14 cellular contexts compared by ENCODE assay signal in genomic region chr10:99698504-99699080, GRCh38. TPM values are rescaled to one million over a fixed set of nuclear protein-coding genes. Genes with fewer than 3 reads are reported as not detected.
A peak's percentile ranks its signal among the peaks of the same experiment; 100 is the strongest.
DNase-seq lines count a peak whose midpoint lies in the region; ATAC-seq and TF ChIP-seq lines count a peak whose summit lies in the region.
"Had no signal": no experiment of that assay in that cellular context is flagged by ENCODE, and none has a peak within 500 bp of the region (broad histone marks: within the 10 kb centered on the region; RNA-seq: fewer than 3 reads in every experiment).

No MANE protein-coding gene starts in this region.

- no peak for TF ChIP-seq POLR2A in right lobe of liver (IDR thresholded peaks at IDR 0.05)
- no peak for TF ChIP-seq POLR2A in GM18505 (IDR thresholded peaks at IDR 0.05; ENCODE audit: borderline replicate concordance, extremely low read depth, insufficient read depth, insufficient read length)

- H3K36me3 ChIP-seq in Karpas-422 (ENCODE audit: insufficient read depth, low read length): peaks cover 4% of the 10 kb centered on the region; the same call in 1 of the 2 replicates
- H3K36me3 ChIP-seq in brain microvascular endothelial cell (replicated peaks): peaks cover 69% of the 10 kb centered on the region
- peaks cover 2 to 37% (median 20%) of the 10 kb centered on the region in 4 donors for H3K36me3 ChIP-seq in right lobe of liver

- H3K79me2 ChIP-seq in Karpas-422 (ENCODE audit: low read length): no peaks in the 10 kb centered on the region

- no peak overlapping the region for H3K4me2 ChIP-seq in Karpas-422 (ENCODE audit: low read depth, low read length, poor library complexity, severe bottlenecking)

- DNase-seq in GM10248 (ENCODE audit: extremely low spot score) (no peak), Karpas-422 (peak; percentile 40), brain microvascular endothelial cell (no peak), right lobe of liver (peak in 2 of 3 donors; percentile 27 to 68), DMS79 treated with DMSO at 0.1 percent for 48 hours (lab: John Stamatoyannopoulos, UW) (no peak), DMS53 (lab: John Stamatoyannopoulos, UW) (no peak)
- DNase-seq: activated CD4-positive, alpha-beta T cell treated with anti-CD3 and anti-CD28 coated beads, Interleukin-2, amount 10 ng/mL, durations not matched to agents 24 days and 14 days; activated T-cell treated with anti-CD3 and anti-CD28 coated beads, Interleukin-2, amount 50 U/mL, for 72 hours; adrenal gland; mesendoderm; NCI-H1092; stomach had no signal

- ATAC-seq in right lobe of liver (peak; percentile 50 to 84 (median 62)), GM18505 (IDR thresholded peaks at IDR 0.05; ENCODE audit: unreplicated experiment) (no peak), GM21360 (IDR thresholded peaks at IDR 0.05; ENCODE audit: unreplicated experiment) (no peak)
- ATAC-seq: activated T-cell treated with anti-CD3 and anti-CD28 coated beads, Interleukin-2, amount 50 U/mL, for 72 hours had no signal

- H3K9ac ChIP-seq in Karpas-422 (ENCODE audit: low read length): no peak overlapping the region

- H3K27ac ChIP-seq in Karpas-422 (ENCODE audit: low read length): no peak overlapping the region
- no peak overlapping the region for H3K27ac ChIP-seq in brain microvascular endothelial cell
- H3K27ac ChIP-seq in right lobe of liver: no peak overlapping the region
- H3K27ac ChIP-seq: adrenal gland, stomach had no signal

- WGBS in right lobe of liver (ENCODE audit: insufficient coverage, low coverage, low lambda C conversion rate, missing lambda C conversion rate): 52% methylated on average over 8 of the region's 8 CpGs

- no peak overlapping the region for H2AFZ ChIP-seq in Karpas-422 (ENCODE audit: low read length)

- TF ChIP-seq CTCF in GM10248 (IDR thresholded peaks at IDR 0.05; ENCODE audit: control extremely low read depth, extremely low read depth, low read depth, missing control alignments): peak; percentile 9
- peak; percentile 52 for TF ChIP-seq CTCF in brain microvascular endothelial cell (IDR thresholded peaks at IDR 0.05; ENCODE audit: low read depth, low read length, missing control alignments)
- peak in 2 of 4 donors; percentile 8 to 12 for TF ChIP-seq CTCF in right lobe of liver (IDR thresholded peaks at IDR 0.05)

- no peaks in the 10 kb centered on the region for H4K20me1 ChIP-seq in Karpas-422 (ENCODE audit: insufficient read depth, low read depth, low read length)

- H3K27me3 ChIP-seq in Karpas-422 (ENCODE audit: low read length) (no peaks in the 10 kb centered on the region), brain microvascular endothelial cell (replicated peaks) (no peaks in the 10 kb centered on the region), right lobe of liver (no peaks in the 10 kb centered on the region)
- H3K27me3 ChIP-seq: adrenal gland, stomach had no signal

- CTCF ChIA-PET in GM10248 (lab: Yijun Ruan, JAX): interaction anchor here (0.7 to 4.5 kb wide), 2 partner anchors 13 to 263 kb away, joined by 3 to 19 read pairs; no protein-coding TSS in a partner anchor

- H3K4me3 ChIP-seq in Karpas-422 (ENCODE audit: low read length) (no peak overlapping the region), brain microvascular endothelial cell (ENCODE audit: low read depth, low read length) (no peak overlapping the region), right lobe of liver (no peak overlapping the region)
- H3K4me3 ChIP-seq: adrenal gland, stomach had no signal

- intact Hi-C loops in right lobe of liver (cut with DNase I): loop anchor here in 1 of 2 donors (10.0 kb wide), 1 partner anchor 74 kb away; the partner anchor contains the start of gene SLC25A28

- POLR2A ChIA-PET in GM10248 (lab: Yijun Ruan, JAX): no interaction called here

- H3K9me2 ChIP-seq in Karpas-422 (replicated peaks; ENCODE audit: insufficient read depth, low read length): no peaks in the 10 kb centered on the region

- H3K4me1 ChIP-seq in Karpas-422 (ENCODE audit: low read length) (no peaks in the 10 kb centered on the region), right lobe of liver (peaks cover 0 to 7% (median 2%) of the 10 kb centered on the region in 4 donors)
- H3K4me1 ChIP-seq: adrenal gland, stomach had no signal

- H3K9me3 ChIP-seq in Karpas-422 (ENCODE audit: low read length) (no peaks in the 10 kb centered on the region), right lobe of liver (no peaks in the 10 kb centered on the region)
- H3K9me3 ChIP-seq: adrenal gland, stomach had no signal

- in situ Hi-C loops in brain microvascular endothelial cell (cut with HindIII; ENCODE audit: low pct_ligation_motif_present, low sequenced_read_pairs): no loop called here

RNA-seq across cellular contexts. Expression of gene COX15, which starts 33.3 kb away (rescaled TPM):
- 45.6 and 53.3 TPM in 2 replicates for total RNA-seq in Karpas-422 (2014; rRNA removed; shearing (Covaris generic); ENCODE audit: low replicate concordance)
- total RNA-seq in right lobe of liver: 10 to 100 TPM; 22.4 to 29.0 (median 23.4) TPM

RNA-seq across cellular contexts. Expression of gene CUTC, which starts 33.4 kb away (rescaled TPM):
- total RNA-seq in Karpas-422 (2014; rRNA removed; shearing (Covaris generic); ENCODE audit: low replicate concordance): 20.1 and 22.9 TPM in 2 replicates
- total RNA-seq in right lobe of liver: 10 to 100 TPM; 10.2 to 22.8 (median 15.8) TPM

RNA-seq across cellular contexts. Expression of gene ENTPD7, which starts 39.3 kb away (rescaled TPM):
- 4.9 TPM in 2 replicates for total RNA-seq in Karpas-422 (2014; rRNA removed; shearing (Covaris generic); ENCODE audit: low replicate concordance)
- total RNA-seq in right lobe of liver: 10 to 100 TPM in 5 of 6 experiments, 1 to 10 TPM in 1; 7.5 to 16.5 (median 10.8) TPM

Comparison
In these comparisons a context has a peak if more than half of its experiments do, and no peak if none do; other contexts are left out.
1. DNase-seq: peak in Karpas-422 (single experiment) and right lobe of liver (2 of 3); none in GM10248 (single experiment), brain microvascular endothelial cell (single experiment), DMS79 treated with DMSO at 0.1 percent for 48 hours (single experiment) and DMS53 (single experiment).
2. ATAC-seq: peak in right lobe of liver (4 of 4); none in GM18505 (single experiment) and GM21360 (single experiment).